Comparison of ENCODE assay signal across 12 cellular contexts in genomic region chr1:48228156-48228555, GRCh38. TPM values are rescaled to one million over a fixed set of nuclear protein-coding genes. Genes with fewer than 3 reads are reported as not detected.
DNase-seq lines count a peak whose midpoint lies in the region; ATAC-seq, FAIRE-seq and TF ChIP-seq lines count a peak whose summit lies in the region.
"Had no signal": no experiment of that assay in that cellular context is flagged by ENCODE, and none has a peak within 500 bp of the region (broad histone marks: within the 10 kb centered on the region; RNA-seq: fewer than 3 reads in every experiment).

No MANE protein-coding gene starts in this region.

- H3K4me3 Mint-ChIP-seq in osteocyte (ENCODE audit: unreplicated experiment) = no peak overlapping the region
- H3K4me3 Mint-ChIP-seq: activated CD4-positive, alpha-beta memory T cell treated with anti-CD3 and anti-CD28 coated beads for 36 hours had no signal

- no peak overlapping the region for H3K27ac Mint-ChIP-seq in osteocyte (ENCODE audit: unreplicated experiment)
- H3K27ac Mint-ChIP-seq: activated CD4-positive, alpha-beta memory T cell treated with anti-CD3 and anti-CD28 coated beads for 36 hours had no signal

- DNase-seq in stimulated activated CD4-positive, alpha-beta T cell treated with anti-CD3 and anti-CD28 coated beads, Interleukin-15, amount 100 ng/mL, for 24 hours = peak; percentile 12
- DNase-seq in stimulated activated CD4-positive, alpha-beta T cell treated with anti-CD3 and anti-CD28 coated beads, Interleukin-1b, Interleukin-23, amount 100 ng/mL, for 48 hours = no peak
- DNase-seq in RPMI8226 (peak; percentile 14), iPS DF 19.7 (ENCODE audit: low read depth, low spot score) (peak; percentile 35), urothelium cell line (ENCODE audit: low spot score) (peak; percentile 26), osteocyte (ENCODE audit: extremely low spot score, unreplicated experiment) (no peak), amniotic stem cell (lab: John Stamatoyannopoulos, UW) (no peak)
- DNase-seq: anterior cingulate cortex, C1 segment of cervical spinal cord, psoas muscle had no signal

- TF ChIP-seq CTCF in osteocyte (IDR thresholded peaks at IDR 0.05) = no peak

- FAIRE-seq in urothelium cell line (lab: Jason Lieb, UNC) = no peak

- H3K9me3 Mint-ChIP-seq in osteocyte (ENCODE audit: unreplicated experiment) = no peaks in the 10 kb centered on the region
- H3K9me3 Mint-ChIP-seq: activated CD4-positive, alpha-beta memory T cell treated with anti-CD3 and anti-CD28 coated beads for 36 hours had no signal

- H3K4me1 Mint-ChIP-seq in osteocyte (ENCODE audit: unreplicated experiment) = no peaks in the 10 kb centered on the region

- no peaks in the 10 kb centered on the region for H3K36me3 Mint-ChIP-seq in osteocyte (ENCODE audit: unreplicated experiment)
- H3K36me3 Mint-ChIP-seq: activated CD4-positive, alpha-beta memory T cell treated with anti-CD3 and anti-CD28 coated beads for 36 hours had no signal

- no peak for ATAC-seq in GM19467 (IDR thresholded peaks at IDR 0.05; ENCODE audit: unreplicated experiment)

- no peaks in the 10 kb centered on the region for H3K27me3 Mint-ChIP-seq in osteocyte (ENCODE audit: unreplicated experiment)
- H3K27me3 Mint-ChIP-seq: activated CD4-positive, alpha-beta memory T cell treated with anti-CD3 and anti-CD28 coated beads for 36 hours had no signal

RNA-seq across cellular contexts. Expression of gene SLC5A9, which starts 5.6 kb away (rescaled TPM):
- total RNA-seq in osteocyte = not detected in 2 replicates
- total RNA-seq: activated CD4-positive, alpha-beta memory T cell treated with anti-CD3 and anti-CD28 coated beads for 36 hours; psoas muscle had no signal

Comparison
In these comparisons a context has a peak if more than half of its experiments do, and no peak if none do; other contexts are left out.
1. DNase-seq: peak in stimulated activated CD4-positive, alpha-beta T cell treated with anti-CD3 and anti-CD28 coated beads, Interleukin-15, amount 100 ng/mL, for 24 hours (single experiment), RPMI8226 (single experiment), iPS DF 19.7 (single experiment) and urothelium cell line (single experiment); none in stimulated activated CD4-positive, alpha-beta T cell treated with anti-CD3 and anti-CD28 coated beads, Interleukin-1b, Interleukin-23, amount 100 ng/mL, for 48 hours (single experiment), osteocyte (single experiment) and amniotic stem cell (single experiment).